In genomic region chr10:91788527-91788926, GRCh38 we compare ENCODE assay signal across 25 cellular contexts. TPM values are rescaled to one million over a fixed set of nuclear protein-coding genes. Genes with fewer than 3 reads are reported as not detected.
DNase-seq lines count a peak whose midpoint lies in the region; ATAC-seq, FAIRE-seq and TF ChIP-seq lines count a peak whose summit lies in the region.
"Had no signal": no experiment of that assay in that cellular context is flagged by ENCODE, and none has a peak within 500 bp of the region (broad histone marks: within the 10 kb centered on the region; RNA-seq: fewer than 3 reads in every experiment).

No MANE protein-coding gene starts in this region.

- WGBS in HepG2 (ENCODE audit: low lambda C conversion rate): 16% methylated on average over 3 of the region's 5 CpGs

- intact Hi-C loops in HepG2 (cut with micrococcal nuclease; ENCODE audit: unreplicated experiment): no loop called here

- peak; percentile 84 for DNase-seq in LNCaP clone FGC (ENCODE audit: low read depth)
- peak; percentile 16 for DNase-seq in bronchial epithelial cell (ENCODE audit: low read depth)
- DNase-seq in HepG2 (ENCODE audit: low spot score): peak; percentile 25
- no peak for DNase-seq in WERI-Rb-1
- DNase-seq in naive thymus-derived CD8-positive, alpha-beta T cell: no peak
- no peak for DNase-seq in medulla oblongata (ENCODE audit: extremely low spot score)
- DNase-seq: activated CD4-positive, CD25-positive, alpha-beta regulatory T cell treated with anti-CD3 and anti-CD28 coated beads, Interleukin-2, amount 50 U/mL, for 72 hours; activated CD8-positive, alpha-beta T cell treated with anti-CD3 and anti-CD28 coated beads for 36 hours; cortex of kidney; MG63; NCI-H510A; Peyer's patch; posterior cingulate gyrus; sigmoid colon; stimulated activated CD4-positive, alpha-beta T cell treated with anti-CD3 and anti-CD28 coated beads, Interleukin-4, amount 100 ng/mL, for 4 hours; T-helper 1 cell had no signal

- H3K36me3 Mint-ChIP-seq in naive thymus-derived CD8-positive, alpha-beta T cell: no peaks in the 10 kb centered on the region
- H3K36me3 Mint-ChIP-seq: activated naive CD4-positive, alpha-beta T cell treated with anti-CD3 and anti-CD28 coated beads, Interleukin-2, amount 50 U/mL, for 72 hours had no signal

- TF ChIP-seq EP300 in HepG2 (IDR thresholded peaks at IDR 0.05; ENCODE audit: low read depth in 2 of 2, low read length in 2 of 2): no peak
- no peak for TF ChIP-seq EP300 in HepG2 (CRISPR knock-in tag; IDR thresholded peaks at IDR 0.05; ENCODE audit: borderline replicate concordance)

- H3K4me2 ChIP-seq in HepG2 (ENCODE audit: low read depth, low read length): peak overlapping the region; percentile 46
- H3K4me2 ChIP-seq: BLaER1 had no signal

- CTCF ChIA-PET in HepG2 (lab: Yijun Ruan, JAX; ENCODE audit: low intra/inter-chr PET ratio, low total read pairs): no interaction called here

- TF ChIP-seq POLR2A in HepG2 (IDR thresholded peaks at IDR 0.05; ENCODE audit: insufficient read depth in 1 of 2, low read depth in 2 of 2, low read length in 2 of 2): no peak

- no peak overlapping the region for H3K4me3 Mint-ChIP-seq in naive thymus-derived CD8-positive, alpha-beta T cell
- H3K4me3 Mint-ChIP-seq: activated CD8-positive, alpha-beta T cell treated with anti-CD3 and anti-CD28 coated beads for 36 hours; stimulated activated memory B cell treated with anti-CD40 and anti-IgM and Interleukin-4, amounts not matched to agents 10 μg/mL and 1 μg/mL and 100 μg/mL, for 72 hours had no signal

- POLR2A ChIA-PET in HepG2 (lab: Yijun Ruan, JAX): interaction anchor here (0.9 to 1.9 kb wide), 2 partner anchors 8 to 10 kb away, joined by 4 to 5 read pairs; partner anchors contain the start of gene TNKS2
- POLR2A ChIA-PET in naive thymus-derived CD8-positive, alpha-beta T cell (lab: Charles Lee): no interaction called here

- H3K27ac ChIP-seq in C4-2B (peak overlapping the region; percentile 70), HepG2 (ENCODE audit: extremely low read length, insufficient read depth, low read length) (no peak overlapping the region), WERI-Rb-1 (no peak overlapping the region)
- H3K27ac ChIP-seq: BLaER1, cardiac muscle cell, Peyer's patch, sigmoid colon had no signal

- H3K4me1 Mint-ChIP-seq in naive thymus-derived CD8-positive, alpha-beta T cell: no peaks in the 10 kb centered on the region
- H3K4me1 Mint-ChIP-seq: stimulated activated memory B cell treated with anti-CD40 and anti-IgM and Interleukin-4, amounts not matched to agents 10 μg/mL and 1 μg/mL and 100 μg/mL, for 72 hours had no signal

- no peaks in the 10 kb centered on the region for H3K27me3 ChIP-seq in bronchial epithelial cell (ENCODE audit: control insufficient read depth, insufficient read depth, low read length)
- H3K27me3 ChIP-seq in HepG2 (ENCODE audit: control insufficient read depth in 1 of 2, insufficient read depth in 2 of 2, low read length in 2 of 2): no peaks in the 10 kb centered on the region; a peak in 1 of 5 replicates
- H3K27me3 ChIP-seq in WERI-Rb-1 (ENCODE audit: insufficient read depth, low read depth, severe bottlenecking): no peaks in the 10 kb centered on the region
- H3K27me3 ChIP-seq: BLaER1, cardiac muscle cell, MG63, Peyer's patch, sigmoid colon had no signal

- TF ChIP-seq RAD21 in HepG2 (CRISPR knock-in tag; IDR thresholded peaks at IDR 0.05): no peak

- in situ Hi-C loops in HepG2 (cut with HindIII; ENCODE audit: extremely low pct_ligation_motif_present, low pct_unique_long_range_greater_than_20kb): no loop called here

- no peaks in the 10 kb centered on the region for H4K20me1 ChIP-seq in HepG2 (ENCODE audit: insufficient read depth, low read length)
- H4K20me1 ChIP-seq: BLaER1 had no signal

- no peak overlapping the region for H3K9ac ChIP-seq in HepG2 (ENCODE audit: insufficient read depth, low read depth, low read length)
- H3K9ac ChIP-seq: BLaER1 had no signal

- no peaks in the 10 kb centered on the region for H3K36me3 ChIP-seq in bronchial epithelial cell (ENCODE audit: control insufficient read depth, insufficient read depth, low read length)
- H3K36me3 ChIP-seq in HepG2 (replicated peaks in 1 of 2; ENCODE audit: control insufficient read depth in 1 of 2, insufficient read depth in 2 of 2, low read length in 2 of 2): no peaks in the 10 kb centered on the region
- no peaks in the 10 kb centered on the region for H3K36me3 ChIP-seq in WERI-Rb-1
- H3K36me3 ChIP-seq: BLaER1, cardiac muscle cell, HAP-1, MG63, Peyer's patch, sigmoid colon had no signal

- FAIRE-seq in bronchial epithelial cell (lab: Jason Lieb, UNC): peak; percentile 32
- FAIRE-seq in HepG2 (lab: Jason Lieb, UNC): peak; percentile 12
- FAIRE-seq: islet of Langerhans had no signal

- H2AFZ ChIP-seq in HepG2 (ENCODE audit: low read length): no peak overlapping the region

- peaks cover 13% of the 10 kb centered on the region for H3K4me1 ChIP-seq in HepG2 (ENCODE audit: insufficient read depth, low read length)
- H3K4me1 ChIP-seq: BLaER1, HAP-1, Peyer's patch, sigmoid colon had no signal

- no TSS peak for BruUV-seq in HepG2 (replicated peaks; lab: Mats Ljungman, UMichigan)

- H3K9me3 Mint-ChIP-seq in naive thymus-derived CD8-positive, alpha-beta T cell: no peaks in the 10 kb centered on the region
- H3K9me3 Mint-ChIP-seq: activated CD8-positive, alpha-beta T cell treated with anti-CD3 and anti-CD28 coated beads for 36 hours; activated naive CD4-positive, alpha-beta T cell treated with anti-CD3 and anti-CD28 coated beads, Interleukin-2, amount 50 U/mL, for 72 hours; stimulated activated memory B cell treated with anti-CD40 and anti-IgM and Interleukin-4, amounts not matched to agents 10 μg/mL and 1 μg/mL and 100 μg/mL, for 72 hours had no signal

- peaks cover 0 to 5% (median 0%) of the 10 kb centered on the region in 5 donors for H3K27me3 Mint-ChIP-seq in naive thymus-derived CD8-positive, alpha-beta T cell
- H3K27me3 Mint-ChIP-seq: activated CD8-positive, alpha-beta T cell treated with anti-CD3 and anti-CD28 coated beads for 36 hours; stimulated activated memory B cell treated with anti-CD40 and anti-IgM and Interleukin-4, amounts not matched to agents 10 μg/mL and 1 μg/mL and 100 μg/mL, for 72 hours had no signal

- H3K9me3 ChIP-seq in HepG2 (ENCODE audit: low read length): no peaks in the 10 kb centered on the region
- H3K9me3 ChIP-seq in WERI-Rb-1 (ENCODE audit: severe bottlenecking): no peaks in the 10 kb centered on the region
- H3K9me3 ChIP-seq: BLaER1, HAP-1, MG63, Peyer's patch, sigmoid colon had no signal

- ATAC-seq in HepG2 (peak; percentile 96), HG03342 (IDR thresholded peaks at IDR 0.05; ENCODE audit: unreplicated experiment) (no peak)
- no peak for ATAC-seq in naive thymus-derived CD8-positive, alpha-beta T cell
- ATAC-seq: activated CD8-positive, alpha-beta T cell treated with anti-CD3 and anti-CD28 coated beads for 36 hours; activated naive CD4-positive, alpha-beta T cell treated with anti-CD3 and anti-CD28 coated beads, Interleukin-2, amount 50 U/mL, for 72 hours; stimulated activated memory B cell treated with anti-CD40 and anti-IgM and Interleukin-4, amounts not matched to agents 10 μg/mL and 1 μg/mL and 100 μg/mL, for 72 hours had no signal

- no peaks in the 10 kb centered on the region for H3K79me2 ChIP-seq in HepG2 (ENCODE audit: insufficient read depth, low read length)

- H3K4me3 ChIP-seq in LNCaP clone FGC (ENCODE audit: low read depth, low read length): no peak overlapping the region
- H3K4me3 ChIP-seq in bronchial epithelial cell (ENCODE audit: low read depth, low read length): no peak overlapping the region
- no peak overlapping the region for H3K4me3 ChIP-seq in HepG2 (replicated peaks in 1 of 3; ENCODE audit: insufficient read depth in 1 of 3, low read depth in 2 of 3, low read length in 3 of 3)
- H3K4me3 ChIP-seq in WERI-Rb-1 (ENCODE audit: low read depth, low read length): no peak overlapping the region
- H3K4me3 ChIP-seq: BLaER1, cardiac muscle cell, HAP-1, lung, MG63, Peyer's patch, sigmoid colon had no signal

- no peak overlapping the region for H3K27ac Mint-ChIP-seq in naive thymus-derived CD8-positive, alpha-beta T cell
- H3K27ac Mint-ChIP-seq: activated CD8-positive, alpha-beta T cell treated with anti-CD3 and anti-CD28 coated beads for 36 hours; activated naive CD4-positive, alpha-beta T cell treated with anti-CD3 and anti-CD28 coated beads, Interleukin-2, amount 50 U/mL, for 72 hours; stimulated activated memory B cell treated with anti-CD40 and anti-IgM and Interleukin-4, amounts not matched to agents 10 μg/mL and 1 μg/mL and 100 μg/mL, for 72 hours had no signal

- TF ChIP-seq CTCF in C4-2B (conservative IDR thresholded peaks at IDR 0.05) (0 out of 2 replicates have a peak, but pooled peaks have one; percentile 4), LNCaP clone FGC (IDR thresholded peaks at IDR 0.05; ENCODE audit: control insufficient read depth, extremely low read depth, insufficient read depth) (no peak), bronchial epithelial cell (IDR thresholded peaks at IDR 0.05; ENCODE audit: insufficient read depth, low read length, severe bottlenecking) (no peak), HepG2 (CRISPR knock-in tag; IDR thresholded peaks at IDR 0.05) (0 out of 2 replicates have a peak, but pooled peaks have one; percentile 8), WERI-Rb-1 (IDR thresholded peaks at IDR 0.05; ENCODE audit: low read depth, low read length) (no peak)

RNA-seq across cellular contexts. Expression of gene TNKS2, which starts 9.7 kb away (rescaled TPM):
- total RNA-seq in bronchial epithelial cell: 48.2 and 56.5 TPM in 2 replicates
- 15.2 and 25.5 TPM in 2 replicates for total RNA-seq in HepG2 (2016; rRNA removed; fragmentation: Illumina TruSeq; extraction: Trizol)
- 3.4 and 3.5 TPM in 2 replicates for total RNA-seq in HepG2 (2016; cell fraction: cytosol; rRNA removed; fragmentation: Illumina TruSeq; extraction: Trizol; ENCODE audit: low read depth)
- 14.7 and 23.3 TPM in 2 replicates for total RNA-seq in HepG2 (2016; cell fraction: insoluble cytoplasmic fraction; rRNA removed; fragmentation: Illumina TruSeq; extraction: Trizol)
- 8.9 and 9.0 TPM in 2 replicates for total RNA-seq in HepG2 (2016; cell fraction: membrane; rRNA removed; fragmentation: Illumina TruSeq; extraction: Trizol)
- 24.7 and 28.5 TPM in 2 replicates for total RNA-seq in HepG2 (2016; cell fraction: nucleus; rRNA removed; fragmentation: Illumina TruSeq; extraction: Trizol)
- 16.9 and 19.4 TPM in 2 replicates for polyA plus RNA-seq in HepG2 (2011; rRNA removed)
- 8.1 and 13.3 TPM in 2 replicates for polyA plus RNA-seq in HepG2 (2011; cell fraction: cytosol; rRNA removed)
- polyA plus RNA-seq in HepG2 (2011; cell fraction: nucleus; rRNA removed): 18.3 and 21.6 TPM in 2 replicates
- polyA plus RNA-seq in HepG2 (2012): 20.8 and 21.9 TPM in 2 replicates
- polyA plus RNA-seq in HepG2 (2016; cell fraction: cytosol; fragmentation: Illumina TruSeq; extraction: Trizol; ENCODE audit: low read depth): 0.61 and 0.65 TPM in 2 replicates
- polyA plus RNA-seq in HepG2 (2016; cell fraction: insoluble cytoplasmic fraction; fragmentation: Illumina TruSeq; extraction: Trizol; ENCODE audit: low read depth): 16.9 and 18.5 TPM in 2 replicates
- 2.2 and 3.1 TPM in 2 replicates for polyA plus RNA-seq in HepG2 (2016; cell fraction: membrane; fragmentation: Illumina TruSeq; extraction: Trizol; ENCODE audit: low read depth)
- 32.1 and 32.3 TPM in 2 replicates for polyA plus RNA-seq in HepG2 (2016; cell fraction: nucleus; fragmentation: Illumina TruSeq; extraction: Trizol; ENCODE audit: insufficient read depth, low read depth)
- 24.3 and 26.9 TPM in 2 replicates for polyA minus RNA-seq in HepG2 (2011; rRNA and poly(A)+ RNA removed; ENCODE audit: low replicate concordance)
- polyA minus RNA-seq in HepG2 (2011; cell fraction: cytosol; rRNA and poly(A)+ RNA removed): 29.8 and 30.1 TPM in 2 replicates
- polyA minus RNA-seq in HepG2 (2011; cell fraction: nucleus; rRNA and poly(A)+ RNA removed): 48.7 and 54.1 TPM in 2 replicates
- total RNA-seq in naive thymus-derived CD8-positive, alpha-beta T cell: 10 to 100 TPM; 57.0 to 57.7 TPM
- polyA plus RNA-seq in naive thymus-derived CD8-positive, alpha-beta T cell: 10 to 100 TPM; 15.2 to 25.4 (median 18.6) TPM

Comparison
In these comparisons a context has a peak if more than half of its experiments do, and no peak if none do; other contexts are left out.
1. CTCF ChIP-seq: peak in C4-2B (single experiment) and HepG2 (single experiment); none in LNCaP clone FGC (single experiment), bronchial epithelial cell (single experiment) and WERI-Rb-1 (single experiment).
2. DNase-seq: peak in LNCaP clone FGC (single experiment), bronchial epithelial cell (single experiment) and HepG2 (single experiment); none in WERI-Rb-1 (single experiment), naive thymus-derived CD8-positive, alpha-beta T cell (0 of 10) and medulla oblongata (single experiment).